ENCODE assay signal across 18 cellular contexts in the genomic region with DNA sequence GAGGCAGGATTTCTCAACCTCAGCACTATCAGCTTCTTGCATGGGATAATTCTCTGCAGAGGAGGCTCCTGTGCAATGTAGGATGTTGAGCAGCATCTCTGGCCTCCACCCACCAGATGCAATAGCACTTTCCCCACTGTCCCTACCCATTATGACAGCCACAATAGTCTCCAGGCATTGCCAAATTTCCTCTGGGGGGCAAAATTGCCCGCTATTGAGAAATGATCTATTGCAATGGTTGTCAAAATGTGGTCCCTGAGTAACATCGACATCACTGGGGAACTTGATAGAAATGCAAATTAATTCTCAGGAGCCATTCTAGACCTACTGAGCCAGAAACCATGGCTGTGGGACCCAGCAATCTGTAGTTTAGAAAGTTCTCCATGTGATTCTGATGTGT.
"Had no signal": no experiment of that assay in that cellular context is flagged by ENCODE, and none has a peak within 500 bp of the region (broad histone marks: within the 10 kb centered on the region; RNA-seq: fewer than 3 reads in every experiment).

No MANE protein-coding gene starts in this region.

- DNase-seq: effector CD4-positive, alpha-beta T cell; endodermal cell; erythroblast; foreskin keratinocyte; kidney; left colon; left ventricle myocardium superior; mesenchymal stem cell; naive thymus-derived CD4-positive, alpha-beta T cell; nucleus accumbens; ovary; sigmoid colon; stimulated activated CD4-positive, alpha-beta T cell treated with anti-CD3 and anti-CD28 coated beads, Interleukin-2, amount 100 ng/mL, for 24 hours; stimulated activated CD4-positive, alpha-beta T cell treated with anti-CD3 and anti-CD28 coated beads, Interleukin-4, amount 100 ng/mL, for 4 hours; stimulated activated naive B cell treated with anti-CD40 and anti-IgM and Interleukin-4, amounts not matched to agents 10 μg/mL and 1 μg/mL and 100 μg/mL, for 72 hours; stimulated activated naive CD8-positive, alpha-beta T cell treated with anti-CD3 and anti-CD28 coated beads, Interleukin-15, amount 100 ng/mL, for 72 hours; testis; upper lobe of right lung had no signal

- ATAC-seq: foreskin keratinocyte; left colon; left ventricle myocardium superior; naive thymus-derived CD4-positive, alpha-beta T cell; stimulated activated naive B cell treated with anti-CD40 and anti-IgM and Interleukin-4, amounts not matched to agents 10 μg/mL and 1 μg/mL and 100 μg/mL, for 72 hours; stimulated activated naive CD8-positive, alpha-beta T cell treated with anti-CD3 and anti-CD28 coated beads, Interleukin-15, amount 100 ng/mL, for 72 hours; upper lobe of right lung had no signal
